8 cellular contexts compared by ENCODE assay signal in genomic region chr16:14529010-14529669, GRCh38.
DNase-seq lines count a peak whose midpoint lies in the region; ATAC-seq and TF ChIP-seq lines count a peak whose summit lies in the region.

No MANE protein-coding gene starts in this region.

- in situ Hi-C loops in SK-MEL-5 (cut with HindIII; ENCODE audit: low pct_unique_long_range_greater_than_20kb, low sequenced_read_pairs) = no loop called here

- DNase-seq in NAMALWA (ENCODE audit: low spot score) (peak; percentile 87), SK-MEL-5 (ENCODE audit: low read depth, low spot score) (peak; percentile 78), amniotic epithelial cell (ENCODE audit: low read depth) (peak; percentile 89), left cardiac atrium (peak; percentile 64), pulmonary artery endothelial cell (ENCODE audit: low read depth, low spot score) (peak; percentile 60), GM19240 (ENCODE audit: insufficient read length, low spot score) (no peak)

- TF ChIP-seq CTCF in GM12872 (IDR thresholded peaks at IDR 0.05; ENCODE audit: insufficient read depth, low read depth, low read length) = peak; percentile 71

- ATAC-seq in left cardiac atrium = peak; percentile 84 to 89
- ATAC-seq in GM19395 (IDR thresholded peaks at IDR 0.05; ENCODE audit: unreplicated experiment) = no peak

- intact Hi-C loops in left cardiac atrium (cut with DNase I) = loop anchor here (1.0 to 5.0 kb wide), 4 partner anchors 228 to 607 kb away; partner anchors contain the start of gene ERCC4 (in 1 of the 2)
